11 cellular contexts compared by ENCODE assay signal in genomic region chr4:152676052-152676854, GRCh38. TPM values are rescaled to one million over a fixed set of nuclear protein-coding genes. Genes with fewer than 3 reads are reported as not detected.
A peak's percentile ranks its signal among the peaks of the same experiment; 100 is the strongest.
DNase-seq lines count a peak whose midpoint lies in the region; ATAC-seq, FAIRE-seq and TF ChIP-seq lines count a peak whose summit lies in the region.
"Had no signal": no experiment of that assay in that cellular context is flagged by ENCODE, and none has a peak within 500 bp of the region (broad histone marks: within the 10 kb centered on the region; RNA-seq: fewer than 3 reads in every experiment).

No MANE protein-coding gene starts in this region.

- intact Hi-C loops in activated CD4-positive, alpha-beta T cell treated with anti-CD3 and anti-CD28 coated beads, Interleukin-2, amount 10 ng/mL, durations not matched to agents 24 days and 14 days (cut with micrococcal nuclease) = no loop called here
- intact Hi-C loops in pancreas (cut with DNase I) = no loop called here

- H3K27me3 Mint-ChIP-seq in activated CD4-positive, alpha-beta T cell treated with anti-CD3 and anti-CD28 coated beads, Interleukin-2, amount 10 ng/mL, durations not matched to agents 24 days and 14 days = no peaks in the 10 kb centered on the region
- H3K27me3 Mint-ChIP-seq in stimulated activated memory B cell treated with anti-CD40 and anti-IgM and Interleukin-4, amounts not matched to agents 10 μg/mL and 1 μg/mL and 100 μg/mL, for 72 hours = no peaks in the 10 kb centered on the region
- no peaks in the 10 kb centered on the region for H3K27me3 Mint-ChIP-seq in activated naive CD4-positive, alpha-beta T cell treated with anti-CD3 and anti-CD28 coated beads, Interleukin-2, amount 10 ng/mL, durations not matched to agents 7 days and 5 days

- WGBS in pancreas, 2 donors = 44 to 58% methylated on average over 3 of the region's 3 CpGs

- TF ChIP-seq CTCF in SU-DHL-6 (IDR thresholded peaks at IDR 0.05; ENCODE audit: insufficient read depth, low read length, poor library complexity, severe bottlenecking) (no peak), pancreas (IDR thresholded peaks at IDR 0.05) (no peak)

- no peak overlapping the region for H2AFZ ChIP-seq in SU-DHL-6 (ENCODE audit: low read depth, low read length, severe bottlenecking)

- peak; percentile 46 for ATAC-seq in GM21786 (IDR thresholded peaks at IDR 0.05; ENCODE audit: unreplicated experiment)
- peak; percentile 64 for ATAC-seq in stimulated activated memory B cell treated with anti-CD40 and anti-IgM and Interleukin-4, amounts not matched to agents 10 μg/mL and 1 μg/mL and 100 μg/mL, for 72 hours
- ATAC-seq in pancreas = no peak

- H3K4me1 Mint-ChIP-seq in activated CD4-positive, alpha-beta T cell treated with anti-CD3 and anti-CD28 coated beads, Interleukin-2, amount 10 ng/mL, durations not matched to agents 24 days and 14 days = peaks cover 45% of the 10 kb centered on the region
- H3K4me1 Mint-ChIP-seq in stimulated activated memory B cell treated with anti-CD40 and anti-IgM and Interleukin-4, amounts not matched to agents 10 μg/mL and 1 μg/mL and 100 μg/mL, for 72 hours = peaks cover 80% of the 10 kb centered on the region
- H3K4me1 Mint-ChIP-seq in activated naive CD4-positive, alpha-beta T cell treated with anti-CD3 and anti-CD28 coated beads, Interleukin-2, amount 10 ng/mL, durations not matched to agents 7 days and 5 days = peaks cover 49% of the 10 kb centered on the region

- no peaks in the 10 kb centered on the region for H3K9me2 ChIP-seq in SU-DHL-6 (replicated peaks; ENCODE audit: insufficient read depth, low read length)

- H3K4me1 ChIP-seq in pancreas = no peaks in the 10 kb centered on the region
- H3K4me1 ChIP-seq: thyroid gland had no signal

- H3K36me3 Mint-ChIP-seq in activated CD4-positive, alpha-beta T cell treated with anti-CD3 and anti-CD28 coated beads, Interleukin-2, amount 10 ng/mL, durations not matched to agents 24 days and 14 days (ENCODE audit: low read depth) = peaks cover 16% of the 10 kb centered on the region
- H3K36me3 Mint-ChIP-seq in stimulated activated memory B cell treated with anti-CD40 and anti-IgM and Interleukin-4, amounts not matched to agents 10 μg/mL and 1 μg/mL and 100 μg/mL, for 72 hours = peaks cover 15% of the 10 kb centered on the region
- H3K36me3 Mint-ChIP-seq in activated naive CD4-positive, alpha-beta T cell treated with anti-CD3 and anti-CD28 coated beads, Interleukin-2, amount 10 ng/mL, durations not matched to agents 7 days and 5 days = peaks cover 42% of the 10 kb centered on the region

- peak overlapping the region; percentile 22 for H3K27ac Mint-ChIP-seq in activated CD4-positive, alpha-beta T cell treated with anti-CD3 and anti-CD28 coated beads, Interleukin-2, amount 10 ng/mL, durations not matched to agents 24 days and 14 days
- peak overlapping the region; percentile 82 for H3K27ac Mint-ChIP-seq in stimulated activated memory B cell treated with anti-CD40 and anti-IgM and Interleukin-4, amounts not matched to agents 10 μg/mL and 1 μg/mL and 100 μg/mL, for 72 hours
- H3K27ac Mint-ChIP-seq in activated naive CD4-positive, alpha-beta T cell treated with anti-CD3 and anti-CD28 coated beads, Interleukin-2, amount 10 ng/mL, durations not matched to agents 7 days and 5 days = no peak overlapping the region

- H3F3A ChIP-seq in SU-DHL-6 (ENCODE audit: insufficient read depth) = peaks cover 70% of the 10 kb centered on the region

- peaks cover 5% of the 10 kb centered on the region; the same call in 1 of the 2 replicates for H3K36me3 ChIP-seq in SU-DHL-6 (ENCODE audit: low read length)
- no peaks in the 10 kb centered on the region for H3K36me3 ChIP-seq in pancreas
- H3K36me3 ChIP-seq: Peyer's patch, thyroid gland had no signal

- FAIRE-seq in pancreas (lab: Jason Lieb, UNC) = no peak

- H3K27ac ChIP-seq in SU-DHL-6 (ENCODE audit: low read depth, low read length) = peak overlapping the region; percentile 93
- H3K27ac ChIP-seq in pancreas = no peak overlapping the region
- H3K27ac ChIP-seq: thyroid gland had no signal

- no peaks in the 10 kb centered on the region for H3K9me3 Mint-ChIP-seq in activated CD4-positive, alpha-beta T cell treated with anti-CD3 and anti-CD28 coated beads, Interleukin-2, amount 10 ng/mL, durations not matched to agents 24 days and 14 days
- H3K9me3 Mint-ChIP-seq in stimulated activated memory B cell treated with anti-CD40 and anti-IgM and Interleukin-4, amounts not matched to agents 10 μg/mL and 1 μg/mL and 100 μg/mL, for 72 hours = no peaks in the 10 kb centered on the region
- H3K9me3 Mint-ChIP-seq in activated naive CD4-positive, alpha-beta T cell treated with anti-CD3 and anti-CD28 coated beads, Interleukin-2, amount 10 ng/mL, durations not matched to agents 7 days and 5 days = no peaks in the 10 kb centered on the region

- CTCF ChIA-PET in activated naive CD4-positive, alpha-beta T cell treated with anti-CD3 and anti-CD28 coated beads, Interleukin-2, amount 10 ng/mL, durations not matched to agents 7 days and 5 days (lab: Charles Lee) = interaction anchor here (0.8 to 1.4 kb wide), 3 partner anchors 24 to 267 kb away, joined by 3 to 4 read pairs (median 4); no protein-coding TSS in a partner anchor

- peaks cover 69% of the 10 kb centered on the region for H3K79me2 ChIP-seq in SU-DHL-6 (ENCODE audit: insufficient read depth, low read length)

- H4K20me1 ChIP-seq in SU-DHL-6 (ENCODE audit: low read depth, low read length) = no peaks in the 10 kb centered on the region

- H3K9me3 ChIP-seq in SU-DHL-6 (ENCODE audit: insufficient read depth, low read length) (no peaks in the 10 kb centered on the region), pancreas (no peaks in the 10 kb centered on the region)
- H3K9me3 ChIP-seq: Peyer's patch, thyroid gland had no signal

- no peak for DNase-seq in activated CD4-positive, alpha-beta T cell treated with anti-CD3 and anti-CD28 coated beads, Interleukin-2, amount 10 ng/mL, durations not matched to agents 24 days and 14 days
- DNase-seq in activated CD4-positive, alpha-beta T cell treated with anti-CD3 and anti-CD28 coated beads, Interleukin-2, amount 50 U/mL, for 1 hour = no peak
- no peak for DNase-seq in activated naive CD4-positive, alpha-beta T cell treated with anti-CD3 and anti-CD28 coated beads, Interleukin-2, amount 10 ng/mL, durations not matched to agents 7 days and 5 days
- DNase-seq in pancreas (no peak), NCI-H1092 treated with DMSO at 0.1 percent for 48 hours (lab: John Stamatoyannopoulos, UW) (no peak)
- DNase-seq: GOT3, Peyer's patch, thyroid gland had no signal

- H3K4me3 Mint-ChIP-seq in activated CD4-positive, alpha-beta T cell treated with anti-CD3 and anti-CD28 coated beads, Interleukin-2, amount 10 ng/mL, durations not matched to agents 24 days and 14 days = no peak overlapping the region
- H3K4me3 Mint-ChIP-seq in stimulated activated memory B cell treated with anti-CD40 and anti-IgM and Interleukin-4, amounts not matched to agents 10 μg/mL and 1 μg/mL and 100 μg/mL, for 72 hours = peak overlapping the region; percentile 71
- H3K4me3 Mint-ChIP-seq in activated naive CD4-positive, alpha-beta T cell treated with anti-CD3 and anti-CD28 coated beads, Interleukin-2, amount 10 ng/mL, durations not matched to agents 7 days and 5 days = no peak overlapping the region

- no peaks in the 10 kb centered on the region for H3K27me3 ChIP-seq in SU-DHL-6 (ENCODE audit: low read length)
- H3K27me3 ChIP-seq in pancreas = no peaks in the 10 kb centered on the region
- H3K27me3 ChIP-seq: Peyer's patch had no signal

- peak overlapping the region; percentile 72 for H3K9ac ChIP-seq in SU-DHL-6 (ENCODE audit: low read length)

- H3K4me3 ChIP-seq in SU-DHL-6 (ENCODE audit: insufficient read depth, low read length, poor library complexity, severe bottlenecking) = peak overlapping the region; percentile 56
- H3K4me3 ChIP-seq in pancreas = no peak overlapping the region
- H3K4me3 ChIP-seq: Peyer's patch, thyroid gland had no signal

- peak overlapping the region; percentile 93 for H3K4me2 ChIP-seq in SU-DHL-6 (ENCODE audit: low read depth, low read length, poor library complexity, severe bottlenecking)

RNA-seq across cellular contexts. Expression of gene TMEM154, which starts 3.5 kb away (rescaled TPM):
- 7.9 and 9.0 TPM in 2 replicates for total RNA-seq in activated CD4-positive, alpha-beta T cell treated with anti-CD3 and anti-CD28 coated beads, Interleukin-2, amount 10 ng/mL, durations not matched to agents 24 days and 14 days
- 1 to 10 TPM in 2 of 6 donors, under 1 TPM in 4; 0.05 to 3.3 (median 0.72) TPM for total RNA-seq in pancreas
- under 1 TPM; 0.12 to 0.15 TPM for polyA plus RNA-seq in pancreas

Comparison
In these comparisons a context has a peak if more than half of its experiments do, and no peak if none do; other contexts are left out.
1. ATAC-seq: peak in GM21786 (single experiment) and stimulated activated memory B cell treated with anti-CD40 and anti-IgM and Interleukin-4, amounts not matched to agents 10 μg/mL and 1 μg/mL and 100 μg/mL, for 72 hours (single experiment); none in pancreas (0 of 4).